In genomic region chr3:16101295-16102186, GRCh38 we compare ENCODE assay signal across 1 cellular context.
TF ChIP-seq lines count a peak whose summit lies in the region.

No MANE protein-coding gene starts in this region.

TF ChIP-seq in HCT116, 20 proteins besides CTCF, POLR2A, EP300 and RAD21 (continued from another document):
- TF ChIP-seq ZFX (IDR thresholded peaks at IDR 0.05) (no peak), CEBPB (IDR thresholded peaks at IDR 0.05; ENCODE audit: low read depth) (peak; percentile 69; the same call in 1 of the 2 replicates), YY1 (IDR thresholded peaks at IDR 0.05; ENCODE audit: extremely low read depth, insufficient replicate concordance, low read depth, low read length) (peak; percentile 46), ELF1 (IDR thresholded peaks at IDR 0.05; ENCODE audit: borderline replicate concordance, low read depth) (no peak)
